Comparison of ENCODE assay signal across 2 cellular contexts in the genomic region with DNA sequence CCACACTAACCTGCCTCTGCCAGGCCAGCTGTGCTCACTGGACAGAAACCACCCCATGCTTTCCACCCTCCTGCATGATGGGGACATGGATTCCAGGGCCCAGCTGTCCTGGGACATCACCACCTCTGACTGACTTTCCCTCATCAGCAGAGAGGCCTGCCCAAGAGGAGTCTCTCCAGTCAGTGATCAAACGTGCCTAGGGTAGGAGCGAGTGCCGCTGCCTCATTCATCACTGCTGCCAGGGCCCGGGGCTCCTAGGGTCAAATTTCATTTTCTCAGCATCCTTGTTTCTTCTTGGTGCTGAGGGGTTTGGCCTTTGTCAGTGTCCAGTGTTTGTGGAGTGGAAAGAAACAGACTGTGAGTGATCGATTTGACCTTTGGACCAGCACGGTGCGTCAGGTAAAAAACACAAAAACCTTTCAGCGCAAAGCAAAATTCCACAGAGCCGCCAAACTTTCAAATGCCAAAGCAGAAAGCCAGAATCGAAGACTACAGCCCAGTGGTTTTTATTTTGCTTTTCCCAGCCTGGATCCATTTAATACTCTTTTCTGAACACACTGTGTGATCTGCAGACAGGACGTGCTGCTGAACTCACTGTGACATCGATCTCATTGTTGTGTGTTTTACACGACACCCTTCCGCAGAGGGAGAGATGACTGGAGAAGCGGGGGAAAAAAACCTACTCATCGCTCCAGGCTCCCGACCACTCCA.
TF ChIP-seq lines count a peak whose summit lies in the region.

No MANE protein-coding gene starts in this region.

TF ChIP-seq in HEK293T, 16 proteins besides CTCF, POLR2A, EP300 and RAD21:
- TF ChIP-seq SUZ12 (IDR thresholded peaks at IDR 0.05) = no peak
- TF ChIP-seq, protein P1, sequence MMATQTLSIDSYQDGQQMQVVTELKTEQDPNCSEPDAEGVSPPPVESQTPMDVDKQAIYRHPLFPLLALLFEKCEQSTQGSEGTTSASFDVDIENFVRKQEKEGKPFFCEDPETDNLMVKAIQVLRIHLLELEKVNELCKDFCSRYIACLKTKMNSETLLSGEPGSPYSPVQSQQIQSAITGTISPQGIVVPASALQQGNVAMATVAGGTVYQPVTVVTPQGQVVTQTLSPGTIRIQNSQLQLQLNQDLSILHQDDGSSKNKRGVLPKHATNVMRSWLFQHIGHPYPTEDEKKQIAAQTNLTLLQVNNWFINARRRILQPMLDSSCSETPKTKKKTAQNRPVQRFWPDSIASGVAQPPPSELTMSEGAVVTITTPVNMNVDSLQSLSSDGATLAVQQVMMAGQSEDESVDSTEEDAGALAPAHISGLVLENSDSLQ (IDR thresholded peaks at IDR 0.05) = peak; percentile 61

TF ChIP-seq in H1, 55 proteins besides CTCF, POLR2A, EP300 and RAD21:
- TF ChIP-seq HDAC2 (IDR thresholded peaks at IDR 0.05; ENCODE audit: borderline replicate concordance in 1 of 2, low read depth in 2 of 2, low read length in 2 of 2) (no peak), SP4 (IDR thresholded peaks at IDR 0.05; ENCODE audit: low read length) (no peak), BACH1 (IDR thresholded peaks at IDR 0.05; ENCODE audit: low read length) (no peak), CHD2 (IDR thresholded peaks at IDR 0.05; ENCODE audit: low read length) (no peak), SRF (IDR thresholded peaks at IDR 0.05; ENCODE audit: low read depth, low read length) (no peak), TAF7 (optimal IDR thresholded peaks at IDR 0.05; ENCODE audit: borderline replicate concordance, low read depth, low read length) (no peak), YY1 (IDR thresholded peaks at IDR 0.05; ENCODE audit: low read depth, low read length) (no peak), GTF2F1 (IDR thresholded peaks at IDR 0.05; ENCODE audit: borderline replicate concordance, low read depth, low read length) (no peak), GABPA (IDR thresholded peaks at IDR 0.05; ENCODE audit: borderline replicate concordance, insufficient read depth, low read length) (no peak), KDM1A (IDR thresholded peaks at IDR 0.05; ENCODE audit: borderline replicate concordance, low read length) (no peak), JUN (IDR thresholded peaks at IDR 0.05; ENCODE audit: low read depth, low read length) (no peak), NANOG (IDR thresholded peaks at IDR 0.05; ENCODE audit: insufficient read depth, low read depth, low read length, poor library complexity, severe bottlenecking) (no peak), RBBP5 (IDR thresholded peaks at IDR 0.05; ENCODE audit: borderline replicate concordance, low read depth, low read length) (no peak)
TF ChIP-seq in H1: peak in this region for 0.
